ENCODE assay signal across 12 cellular contexts in the genomic region with DNA sequence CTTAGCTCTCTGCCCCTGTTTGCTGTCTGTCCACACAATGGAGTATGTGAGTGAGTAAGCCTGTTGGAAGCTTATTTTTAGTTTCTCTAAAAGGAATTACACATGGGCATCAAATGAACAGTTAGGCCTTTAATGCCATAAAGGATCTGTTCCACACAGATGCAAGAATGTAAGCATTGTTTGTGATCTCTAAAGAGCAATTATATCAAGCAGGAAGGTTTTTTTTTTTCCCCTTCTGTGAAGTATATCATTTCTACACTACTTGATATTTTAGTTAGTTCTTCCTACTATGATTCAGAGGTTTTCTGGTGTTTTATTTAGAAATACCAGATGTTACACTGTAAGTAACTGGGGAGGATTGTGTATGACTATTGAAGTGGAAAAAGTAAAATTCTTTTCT.
DNase-seq lines count a peak whose midpoint lies in the region; ATAC-seq and TF ChIP-seq lines count a peak whose summit lies in the region.
"Had no signal": no experiment of that assay in that cellular context is flagged by ENCODE, and none has a peak within 500 bp of the region (broad histone marks: within the 10 kb centered on the region; RNA-seq: fewer than 3 reads in every experiment).

No MANE protein-coding gene starts in this region.

- CTCF ChIA-PET in CD4-positive, alpha-beta T cell (lab: Charles Lee) = no interaction called here

- H3K27ac Mint-ChIP-seq in nephron = peak overlapping the region; percentile 39 to 67 (median 59)
- H3K27ac Mint-ChIP-seq in CD4-positive, alpha-beta T cell = no peak overlapping the region
- H3K27ac Mint-ChIP-seq: GM23338 had no signal

- no peak overlapping the region for H3K4me3 ChIP-seq in choroid plexus epithelial cell (ENCODE audit: low read depth, low read length)
- H3K4me3 ChIP-seq: GM23338 had no signal

- POLR2A ChIA-PET in CD4-positive, alpha-beta T cell (lab: Charles Lee) = no interaction called here

- no peaks in the 10 kb centered on the region for H3K36me3 Mint-ChIP-seq in nephron (ENCODE audit: low read depth)
- H3K36me3 Mint-ChIP-seq in CD4-positive, alpha-beta T cell (ENCODE audit: low read depth) = no peaks in the 10 kb centered on the region

- H3K27ac ChIP-seq in CD4-positive, alpha-beta T cell (ENCODE audit: low read depth, low read length) = no peak overlapping the region

- no peak overlapping the region for H3K4me3 Mint-ChIP-seq in nephron
- no peak overlapping the region for H3K4me3 Mint-ChIP-seq in CD4-positive, alpha-beta T cell
- H3K4me3 Mint-ChIP-seq: GM23338 had no signal

- intact Hi-C loops in CD4-positive, alpha-beta T cell (cut with DNase I, micrococcal nuclease) = loop anchor here in 1 of 2 experiments (10.0 kb wide), 1 partner anchor 844 kb away; no protein-coding TSS in a partner anchor

- H3K4me1 Mint-ChIP-seq in nephron = peaks cover 19% of the 10 kb centered on the region
- H3K4me1 Mint-ChIP-seq in CD4-positive, alpha-beta T cell (ENCODE audit: low read depth) = no peaks in the 10 kb centered on the region
- H3K4me1 Mint-ChIP-seq: GM23338 had no signal

- H3K9me3 ChIP-seq in CD4-positive, alpha-beta T cell (ENCODE audit: control insufficient read depth, low read length) = no peaks in the 10 kb centered on the region

- DNase-seq in GM03348 (ENCODE audit: low spot score) = peak; percentile 63
- peak; percentile 70 for DNase-seq in choroid plexus epithelial cell (ENCODE audit: low read depth)
- DNase-seq in T-helper 2 cell = no peak
- DNase-seq in stimulated activated CD4-positive, alpha-beta T cell treated with anti-CD3 and anti-CD28 coated beads, Interleukin-2, amount 100 ng/mL, for 24 hours = no peak
- no peak for DNase-seq in NCI-H510A (lab: John Stamatoyannopoulos, UW)
- no peak for DNase-seq in CD4-positive, alpha-beta T cell
- DNase-seq: anterior cingulate cortex, DMS 273 treated with DMSO at 0.1 percent for 48 hours, NCI-H1417 had no signal

- TF ChIP-seq CTCF in choroid plexus epithelial cell (conservative IDR thresholded peaks at IDR 0.05; ENCODE audit: low read depth, low read length) (no peak), nephron (IDR thresholded peaks at IDR 0.05; ENCODE audit: unreplicated experiment in 3 of 3) (no peak)
- no peak for TF ChIP-seq CTCF in CD4-positive, alpha-beta T cell (IDR thresholded peaks at IDR 0.05)

- no peaks in the 10 kb centered on the region for H3K27me3 ChIP-seq in CD4-positive, alpha-beta T cell (ENCODE audit: control insufficient read depth, insufficient read depth, low read length)

- H3K27me3 Mint-ChIP-seq in nephron (ENCODE audit: low read depth) = no peaks in the 10 kb centered on the region
- no peaks in the 10 kb centered on the region for H3K27me3 Mint-ChIP-seq in CD4-positive, alpha-beta T cell

- peak; percentile 41 for ATAC-seq in HG03432 (IDR thresholded peaks at IDR 0.05; ENCODE audit: unreplicated experiment)
- no peak for ATAC-seq in CD4-positive, alpha-beta T cell (ENCODE audit: poor library complexity)
- ATAC-seq: GM23338 had no signal

- no peaks in the 10 kb centered on the region for H3K9me3 Mint-ChIP-seq in nephron
- H3K9me3 Mint-ChIP-seq in CD4-positive, alpha-beta T cell = peaks cover 4% of the 10 kb centered on the region
- H3K9me3 Mint-ChIP-seq: GM23338 had no signal

Comparison
In these comparisons a context has a peak if more than half of its experiments do, and no peak if none do; other contexts are left out.
1. DNase-seq: peak in GM03348 (single experiment) and choroid plexus epithelial cell (single experiment); none in T-helper 2 cell (0 of 5), stimulated activated CD4-positive, alpha-beta T cell treated with anti-CD3 and anti-CD28 coated beads, Interleukin-2, amount 100 ng/mL, for 24 hours (0 of 2), NCI-H510A (single experiment) and CD4-positive, alpha-beta T cell (0 of 10).